Comparison of ENCODE assay signal across 21 cellular contexts in genomic region chr10:77913090-77913489, GRCh38. TPM values are rescaled to one million over a fixed set of nuclear protein-coding genes. Genes with fewer than 3 reads are reported as not detected.
DNase-seq lines count a peak whose midpoint lies in the region; ATAC-seq, FAIRE-seq and TF ChIP-seq lines count a peak whose summit lies in the region.
"Had no signal": no experiment of that assay in that cellular context is flagged by ENCODE, and none has a peak within 500 bp of the region (broad histone marks: within the 10 kb centered on the region; RNA-seq: fewer than 3 reads in every experiment).

No MANE protein-coding gene starts in this region.

- intact Hi-C loops in HepG2 (cut with micrococcal nuclease; ENCODE audit: unreplicated experiment) = no loop called here
- intact Hi-C loops in right lobe of liver (cut with DNase I) = no loop called here
- intact Hi-C loops in prostate gland (cut with DNase I) = no loop called here

- in situ Hi-C loops in HepG2 (cut with HindIII; ENCODE audit: extremely low pct_ligation_motif_present, low pct_unique_long_range_greater_than_20kb) = no loop called here

- H3K4me3 Mint-ChIP-seq in HFFc6 = no peak overlapping the region
- H3K4me3 Mint-ChIP-seq: CD4-positive, CD25-positive, alpha-beta regulatory T cell; CD8-positive, alpha-beta T cell had no signal

- 91% methylated on average over 4 of the region's 4 CpGs for WGBS in HepG2 (ENCODE audit: low lambda C conversion rate)
- WGBS in right lobe of liver (ENCODE audit: insufficient coverage, low coverage, low lambda C conversion rate, missing lambda C conversion rate) = 62% methylated on average over 4 of the region's 4 CpGs
- WGBS in prostate gland = 15% methylated on average over 4 of the region's 4 CpGs

- H4K20me1 ChIP-seq in HepG2 (ENCODE audit: insufficient read depth, low read length) (no peaks in the 10 kb centered on the region), MM.1S (ENCODE audit: insufficient read depth, low read length) (no peaks in the 10 kb centered on the region)

- H3K4me1 ChIP-seq in HepG2 (ENCODE audit: insufficient read depth, low read length) (peaks cover 61% of the 10 kb centered on the region), right lobe of liver (peaks cover 0 to 35% (median 15%) of the 10 kb centered on the region in 4 donors), MM.1S (ENCODE audit: low read length) (peaks cover 26% of the 10 kb centered on the region), prostate gland (replicated peaks) (peaks cover 16% of the 10 kb centered on the region)
- H3K4me1 ChIP-seq: HAP-1 had no signal

- H3K9me2 ChIP-seq in MM.1S (replicated peaks; ENCODE audit: insufficient read depth, low read length) = no peaks in the 10 kb centered on the region

- DNase-seq in HepG2 (ENCODE audit: low spot score) (no peak), right lobe of liver (no peak), HFFc6 (no peak), MM.1S (no peak), prostate gland (ENCODE audit: low spot score) (peak; percentile 53)
- DNase-seq in activated CD8-positive, alpha-beta memory T cell treated with anti-CD3 and anti-CD28 coated beads, Interleukin-2, amount 50 U/mL, for 48 hours = no peak
- DNase-seq: 8988T; Caco-2; CD4-positive, CD25-positive, alpha-beta regulatory T cell; CD8-positive, alpha-beta T cell; DMS153; DMS79; EL; GDM1; GOT3 had no signal

- H3F3A ChIP-seq in MM.1S (ENCODE audit: insufficient read depth, low read length) = peaks cover 17% of the 10 kb centered on the region

- H2AFZ ChIP-seq in HepG2 (ENCODE audit: low read length) (no peak overlapping the region), MM.1S (ENCODE audit: low read length) (no peak overlapping the region)

- peak overlapping the region; percentile 55; the same call in 1 of the 2 replicates for H3K27ac Mint-ChIP-seq in HFFc6
- H3K27ac Mint-ChIP-seq: CD4-positive, CD25-positive, alpha-beta regulatory T cell; CD8-positive, alpha-beta T cell had no signal

- no TSS peak for BruUV-seq in HepG2 (replicated peaks; lab: Mats Ljungman, UMichigan)

- H3K9ac ChIP-seq in HepG2 (ENCODE audit: insufficient read depth, low read depth, low read length) (no peak overlapping the region), MM.1S (ENCODE audit: low read length) (no peak overlapping the region)

- H3K79me2 ChIP-seq in HepG2 (ENCODE audit: insufficient read depth, low read length) (peaks cover 62% of the 10 kb centered on the region), MM.1S (ENCODE audit: low read length) (peaks cover 71% of the 10 kb centered on the region)

- FAIRE-seq in HepG2 (lab: Jason Lieb, UNC) = no peak
- FAIRE-seq: GM12878, H54 had no signal

- peak overlapping the region; percentile 13 for H3K27ac ChIP-seq in HepG2 (ENCODE audit: extremely low read length, insufficient read depth, low read length)
- H3K27ac ChIP-seq in right lobe of liver = no peak overlapping the region
- H3K27ac ChIP-seq in MM.1S (ENCODE audit: low read length) = peak overlapping the region; percentile 62
- peak overlapping the region; percentile 46 to 64 for H3K27ac ChIP-seq in prostate gland
- H3K27ac ChIP-seq: C4-2B had no signal

- H3K4me3 ChIP-seq in HepG2 (replicated peaks in 1 of 3; ENCODE audit: insufficient read depth in 1 of 3, low read depth in 2 of 3, low read length in 3 of 3) (no peak overlapping the region), right lobe of liver (no peak overlapping the region), MM.1S (ENCODE audit: low read length) (no peak overlapping the region), prostate gland (no peak overlapping the region)
- H3K4me3 ChIP-seq: GM12878, HAP-1 had no signal

- peaks cover 61% of the 10 kb centered on the region for H3K4me1 Mint-ChIP-seq in HFFc6 (ENCODE audit: low read depth)
- H3K4me1 Mint-ChIP-seq: CD4-positive, CD25-positive, alpha-beta regulatory T cell had no signal

- no peaks in the 10 kb centered on the region for H3K36me3 ChIP-seq in HepG2 (replicated peaks in 1 of 2; ENCODE audit: control insufficient read depth in 1 of 2, insufficient read depth in 2 of 2, low read length in 2 of 2)
- no peaks in the 10 kb centered on the region for H3K36me3 ChIP-seq in right lobe of liver
- no peaks in the 10 kb centered on the region for H3K36me3 ChIP-seq in MM.1S (replicated peaks; ENCODE audit: insufficient read depth, low read length)
- H3K36me3 ChIP-seq in prostate gland = no peaks in the 10 kb centered on the region
- H3K36me3 ChIP-seq: HAP-1 had no signal

- ATAC-seq in HepG2 (no peak), right lobe of liver (no peak), HG03097 (IDR thresholded peaks at IDR 0.05; ENCODE audit: low FRiP score, unreplicated experiment) (no peak), HG03159 (IDR thresholded peaks at IDR 0.05; ENCODE audit: unreplicated experiment) (no peak)
- ATAC-seq: CD8-positive, alpha-beta T cell; GM12878 had no signal

- TF ChIP-seq RAD21 in HepG2 (CRISPR knock-in tag; IDR thresholded peaks at IDR 0.05) = no peak

- TF ChIP-seq POLR2A in HepG2 (IDR thresholded peaks at IDR 0.05; ENCODE audit: insufficient read depth in 1 of 2, low read depth in 2 of 2, low read length in 2 of 2) = no peak
- TF ChIP-seq POLR2A in right lobe of liver (IDR thresholded peaks at IDR 0.05) = no peak
- no peak for TF ChIP-seq POLR2A in prostate gland (IDR thresholded peaks at IDR 0.05)

- CTCF ChIA-PET in HepG2 (lab: Yijun Ruan, JAX; ENCODE audit: low intra/inter-chr PET ratio, low total read pairs) = no interaction called here

- H3K9me3 Mint-ChIP-seq in HFFc6 = no peaks in the 10 kb centered on the region
- H3K9me3 Mint-ChIP-seq: CD8-positive, alpha-beta T cell had no signal

- 0 out of 2 replicates have a peak, but pooled peaks cover 5% of the 10 kb centered on the region for H3K36me3 Mint-ChIP-seq in HFFc6 (ENCODE audit: low read depth)
- H3K36me3 Mint-ChIP-seq: CD4-positive, CD25-positive, alpha-beta regulatory T cell; CD8-positive, alpha-beta T cell had no signal

- H3K4me2 ChIP-seq in HepG2 (ENCODE audit: low read depth, low read length) (no peak overlapping the region), MM.1S (ENCODE audit: low read depth, low read length) (peak overlapping the region; percentile 47)

- POLR2A ChIA-PET in HepG2 (lab: Yijun Ruan, JAX) = no interaction called here

- no peak for TF ChIP-seq EP300 in HepG2 (IDR thresholded peaks at IDR 0.05; ENCODE audit: low read depth in 2 of 2, low read length in 2 of 2)
- no peak for TF ChIP-seq EP300 in HepG2 (CRISPR knock-in tag; IDR thresholded peaks at IDR 0.05; ENCODE audit: borderline replicate concordance)

- H3K27me3 Mint-ChIP-seq in HFFc6 (ENCODE audit: insufficient read depth) = peaks cover 2% of the 10 kb centered on the region; the same call in 1 of the 2 replicates
- H3K27me3 Mint-ChIP-seq: CD4-positive, CD25-positive, alpha-beta regulatory T cell had no signal

- TF ChIP-seq CTCF in HepG2 (CRISPR knock-in tag; IDR thresholded peaks at IDR 0.05) (no peak), right lobe of liver (IDR thresholded peaks at IDR 0.05) (no peak), HFFc6 (IDR thresholded peaks at IDR 0.05) (no peak), MM.1S (IDR thresholded peaks at IDR 0.05; ENCODE audit: low read length) (no peak), prostate gland (IDR thresholded peaks at IDR 0.05) (no peak)

- no peaks in the 10 kb centered on the region for H3K27me3 ChIP-seq in HepG2 (ENCODE audit: control insufficient read depth in 1 of 2, insufficient read depth in 2 of 2, low read length in 2 of 2)
- H3K27me3 ChIP-seq in right lobe of liver = no peaks in the 10 kb centered on the region
- no peaks in the 10 kb centered on the region for H3K27me3 ChIP-seq in MM.1S (replicated peaks; ENCODE audit: insufficient read depth, low read length)
- no peaks in the 10 kb centered on the region for H3K27me3 ChIP-seq in prostate gland (replicated peaks; ENCODE audit: insufficient read depth)

- no peaks in the 10 kb centered on the region for H3K9me3 ChIP-seq in HepG2 (ENCODE audit: low read length)
- no peaks in the 10 kb centered on the region for H3K9me3 ChIP-seq in right lobe of liver
- no peaks in the 10 kb centered on the region for H3K9me3 ChIP-seq in MM.1S (replicated peaks; ENCODE audit: insufficient read depth, low read length)
- no peaks in the 10 kb centered on the region for H3K9me3 ChIP-seq in prostate gland
- H3K9me3 ChIP-seq: Caco-2, HAP-1 had no signal

TF ChIP-seq in HepG2, 621 proteins besides CTCF, POLR2A, EP300 and RAD21 (continues in another document):
- no peak for TF ChIP-seq TOE1 (CRISPR knock-in tag; IDR thresholded peaks at IDR 0.05)
- TF ChIP-seq RBM22 (optimal IDR thresholded peaks at IDR 0.05; ENCODE audit: low read length) = no peak
- TF ChIP-seq ARNT2 (CRISPR knock-in tag; IDR thresholded peaks at IDR 0.05; ENCODE audit: low read depth) = no peak
- TF ChIP-seq CENPX (CRISPR knock-in tag; IDR thresholded peaks at IDR 0.05) = no peak

RNA-seq across cellular contexts. Expression of gene DLG5, which starts 13.5 kb away (rescaled TPM):
- total RNA-seq in HepG2 (2016; rRNA removed; fragmentation: Illumina TruSeq; extraction: Trizol) (15.1 and 15.5 TPM in 2 replicates), right lobe of liver (1 to 10 TPM; 5.6 to 8.8 (median 7.6) TPM), prostate gland (100 to 1,000 TPM in 1 of 2 donors, 10 to 100 TPM in 1; 72.3 to 134 TPM)
- 4.8 and 5.9 TPM in 2 replicates for total RNA-seq in HepG2 (2016; cell fraction: cytosol; rRNA removed; fragmentation: Illumina TruSeq; extraction: Trizol; ENCODE audit: low read depth)
- total RNA-seq in HepG2 (2016; cell fraction: insoluble cytoplasmic fraction; rRNA removed; fragmentation: Illumina TruSeq; extraction: Trizol) = 13.9 and 15.8 TPM in 2 replicates
- total RNA-seq in HepG2 (2016; cell fraction: membrane; rRNA removed; fragmentation: Illumina TruSeq; extraction: Trizol) = 6.6 and 7.8 TPM in 2 replicates
- 18.8 and 22.2 TPM in 2 replicates for total RNA-seq in HepG2 (2016; cell fraction: nucleus; rRNA removed; fragmentation: Illumina TruSeq; extraction: Trizol)
- polyA plus RNA-seq in HepG2 (2011; rRNA removed) = 18.2 and 20.9 TPM in 2 replicates
- 11.7 and 13.7 TPM in 2 replicates for polyA plus RNA-seq in HepG2 (2011; cell fraction: cytosol; rRNA removed)
- 164 and 167 TPM in 2 replicates for polyA plus RNA-seq in HepG2 (2011; cell fraction: nucleus; rRNA removed)
- polyA plus RNA-seq in HepG2 (2012) = 15.1 and 34.9 TPM in 2 replicates
- polyA plus RNA-seq in HepG2 (2016; cell fraction: cytosol; fragmentation: Illumina TruSeq; extraction: Trizol; ENCODE audit: low read depth) = 1.1 TPM in 2 replicates
- 16.9 and 19.7 TPM in 2 replicates for polyA plus RNA-seq in HepG2 (2016; cell fraction: insoluble cytoplasmic fraction; fragmentation: Illumina TruSeq; extraction: Trizol; ENCODE audit: low read depth)
- 3.0 and 4.2 TPM in 2 replicates for polyA plus RNA-seq in HepG2 (2016; cell fraction: membrane; fragmentation: Illumina TruSeq; extraction: Trizol; ENCODE audit: low read depth)
- polyA plus RNA-seq in HepG2 (2016; cell fraction: nucleus; fragmentation: Illumina TruSeq; extraction: Trizol; ENCODE audit: insufficient read depth, low read depth) = 49.2 and 54.4 TPM in 2 replicates
- 19.1 and 24.2 TPM in 2 replicates for polyA minus RNA-seq in HepG2 (2011; rRNA and poly(A)+ RNA removed; ENCODE audit: low replicate concordance)
- 12.4 and 14.9 TPM in 2 replicates for polyA minus RNA-seq in HepG2 (2011; cell fraction: cytosol; rRNA and poly(A)+ RNA removed)
- polyA minus RNA-seq in HepG2 (2011; cell fraction: nucleus; rRNA and poly(A)+ RNA removed) = 29.7 and 35.3 TPM in 2 replicates
- total RNA-seq in HFFc6 (2021; fragmentation: NEBNext Ultra II Directional; extraction: Animal tissue kit (Norgen Biotek cat#: 25700)) = 10 to 100 TPM; 48.2 to 52.9 (median 49.7) TPM

Comparison
In these comparisons a context has a peak if more than half of its experiments do, and no peak if none do; other contexts are left out.
1. H3K27ac ChIP-seq: peak in HepG2 (single experiment), MM.1S (single experiment) and prostate gland (2 of 2); none in right lobe of liver (0 of 3).